Comparison of ENCODE assay signal across 6 cellular contexts in the genomic region with DNA sequence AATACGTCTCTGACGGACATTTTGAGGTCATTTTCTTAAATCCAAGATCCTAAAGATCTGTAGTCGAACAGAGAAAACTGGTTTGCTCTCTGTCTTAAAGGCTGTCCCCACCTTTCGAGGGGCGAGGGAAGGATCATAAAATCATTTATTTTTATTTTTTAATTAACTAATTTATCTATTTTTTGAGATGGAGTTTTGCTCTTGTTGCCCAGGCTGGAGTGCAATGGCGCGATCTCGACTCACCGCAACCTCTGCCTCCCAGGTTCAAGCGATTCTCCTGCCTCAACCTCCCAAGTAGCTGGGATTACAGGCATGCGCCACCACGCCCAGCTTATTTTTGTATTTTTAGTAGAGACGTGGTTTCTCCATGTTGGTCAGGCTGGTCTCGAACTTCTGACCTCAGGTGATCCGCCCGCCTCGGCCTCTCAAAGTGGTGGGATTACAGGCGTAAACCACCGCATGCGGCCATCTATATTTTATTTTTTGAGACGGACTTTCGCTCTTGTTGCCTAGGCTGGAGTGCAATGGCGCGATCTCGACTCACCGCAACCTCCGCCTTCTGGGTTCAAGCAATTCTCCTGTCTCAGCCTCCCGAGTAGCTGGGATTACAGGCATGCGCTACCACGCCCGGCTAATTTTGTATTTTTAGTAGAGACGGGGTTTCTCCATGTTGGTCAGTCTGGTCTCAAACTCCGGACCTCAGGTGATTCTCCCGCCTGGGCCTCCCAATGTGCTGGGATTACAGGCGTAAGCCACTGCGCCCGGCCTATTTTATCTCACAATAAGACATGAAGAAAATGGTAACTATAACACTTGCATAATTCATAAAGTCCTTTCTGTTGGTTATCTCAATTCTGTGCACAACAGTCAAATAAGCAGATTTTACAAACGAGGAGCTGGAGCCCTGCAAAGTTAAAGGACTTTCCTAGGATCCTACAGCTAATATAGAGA. TPM values are rescaled to one million over a fixed set of nuclear protein-coding genes. Genes with fewer than 3 reads are reported as not detected.
DNase-seq lines count a peak whose midpoint lies in the region; ATAC-seq, FAIRE-seq and TF ChIP-seq lines count a peak whose summit lies in the region.
"Not testable (repeated sequence)": the region's sequence is repeated elsewhere in the genome, so short reads cannot be mapped to it uniquely, and the experiment has no call there.

No MANE protein-coding gene starts in this region.

- peak overlapping the region; percentile 92 for H3K4ac ChIP-seq in IMR-90 (ENCODE audit: low read depth, low read length)

- H3K4me3 ChIP-seq in A549 (peak overlapping the region; percentile 52), IMR-90 (ENCODE audit: insufficient read depth, low read depth, low read length) (peak overlapping the region; percentile 30; the same call in 1 of the 2 replicates), duodenal mucosa (ENCODE audit: low read depth in 1 of 2, low read length in 2 of 2) (peak overlapping the region; percentile 67 to 73), kidney epithelial cell (ENCODE audit: low read depth, low read length) (peak overlapping the region; percentile 39), psoas muscle (peak overlapping the region; percentile 66)

- not testable (repeated sequence) for BruUV-seq in IMR-90 (replicated peaks; lab: Mats Ljungman, UMichigan)

- H3K9me3 Mint-ChIP-seq in activated CD8-positive, alpha-beta T cell treated with anti-CD3 and anti-CD28 coated beads for 36 hours, result not testable (repeated sequence)

- H3K14ac ChIP-seq in IMR-90 (replicated peaks; ENCODE audit: low read depth, low read length), result peak overlapping the region; percentile 80; the same call in 1 of the 2 replicates

- peaks cover 26% of the 10 kb centered on the region for H3K4me1 ChIP-seq in A549
- not testable (repeated sequence) for H3K4me1 ChIP-seq in IMR-90 (ENCODE audit: control insufficient read depth, insufficient read depth, low read length)
- H3K4me1 ChIP-seq in duodenal mucosa (ENCODE audit: control insufficient read depth in 1 of 2, insufficient read depth in 2 of 2, low read length in 2 of 2), result peaks cover 15 to 29% of the 10 kb centered on the region in 2 donors
- peaks cover 33% of the 10 kb centered on the region for H3K4me1 ChIP-seq in psoas muscle

- H3K56ac ChIP-seq in IMR-90 (ENCODE audit: extremely low read depth, insufficient read depth, low read length), result peak overlapping the region; percentile 96

- peaks cover 15 to 37% of the 10 kb centered on the region in 2 experiments for H3K79me1 ChIP-seq in IMR-90 (ENCODE audit: low read depth in 1 of 2, low read length in 2 of 2)

- H4K20me1 ChIP-seq in IMR-90 (ENCODE audit: insufficient read depth, low read length), result peaks cover 18% of the 10 kb centered on the region

- not testable (repeated sequence) for TF ChIP-seq CTCF in A549 (IDR thresholded peaks at IDR 0.05); IMR-90 (conservative IDR thresholded peaks at IDR 0.05; ENCODE audit: low read depth, low read length); kidney epithelial cell (IDR thresholded peaks at IDR 0.05; ENCODE audit: insufficient read depth, low read length, poor library complexity, severe bottlenecking); psoas muscle (IDR thresholded peaks at IDR 0.05)
- peak; percentile 49 for TF ChIP-seq CTCF in activated CD8-positive, alpha-beta T cell treated with anti-CD3 and anti-CD28 coated beads for 36 hours (IDR thresholded peaks at IDR 0.05)

- not testable (repeated sequence) for H2AK9ac ChIP-seq in IMR-90 (replicated peaks; ENCODE audit: low read depth, low read length, poor library complexity)

- peaks cover 66% of the 10 kb centered on the region for H3K36me3 Mint-ChIP-seq in activated CD8-positive, alpha-beta T cell treated with anti-CD3 and anti-CD28 coated beads for 36 hours (ENCODE audit: low read depth)

- ATAC-seq in A549; IMR-90 (ENCODE audit: low read depth); activated CD8-positive, alpha-beta T cell treated with anti-CD3 and anti-CD28 coated beads for 36 hours; psoas muscle: not testable (repeated sequence)

- peak overlapping the region; percentile 92 for H2AK5ac ChIP-seq in IMR-90 (ENCODE audit: low read depth, low read length)

- peak overlapping the region; percentile 46; the same call in 1 of the 2 replicates for H2BK120ac ChIP-seq in IMR-90 (ENCODE audit: low read depth, low read length)

- dilution Hi-C loops in IMR-90 (cut with HindIII; ENCODE audit: low sequenced_read_pairs, unreplicated experiment), result not testable (repeated sequence)

- not testable (repeated sequence) for H3K27me3 Mint-ChIP-seq in activated CD8-positive, alpha-beta T cell treated with anti-CD3 and anti-CD28 coated beads for 36 hours

- H3K27ac Mint-ChIP-seq in activated CD8-positive, alpha-beta T cell treated with anti-CD3 and anti-CD28 coated beads for 36 hours, result peak overlapping the region; percentile 100

- POLR2A ChIA-PET in A549 (lab: Yijun Ruan, JAX), result interaction anchor here (0.8 to 1.4 kb wide), 11 partner anchors 11 to 101 kb away, joined by 3 to 12 read pairs (median 4); partner anchors contain the start of genes FLOT1, MRPS18B, NRM and PPP1R10
- POLR2A ChIA-PET in IMR-90 (lab: Charles Lee; ENCODE audit: unreplicated experiment), result interaction anchor here (1.0 to 1.1 kb wide), 2 partner anchors 27 to 33 kb away, joined by 3 to 5 read pairs; partner anchors contain the start of gene NRM
- POLR2A ChIA-PET in activated CD8-positive, alpha-beta T cell treated with anti-CD3 and anti-CD28 coated beads for 36 hours (lab: Charles Lee), result interaction anchor here (0.8 to 22.1 kb wide), 10 partner anchors 16 to 148 kb away, joined by 3 to 500 read pairs (median 16); partner anchors contain the start of genes DHX16, FLOT1, MRPS18B and NRM

- DNase-seq in A549 (ENCODE audit: low read depth in 1 of 2, low spot score in 1 of 2); IMR-90; activated CD8-positive, alpha-beta T cell treated with anti-CD3 and anti-CD28 coated beads for 36 hours; kidney epithelial cell (ENCODE audit: low read depth); psoas muscle: not testable (repeated sequence)

- H3K18ac ChIP-seq in IMR-90 (ENCODE audit: low read depth, low read length), result peak overlapping the region; percentile 48; the same call in 1 of the 2 replicates

- peak overlapping the region; percentile 84; the same call in 1 of the 2 replicates for H3K23ac ChIP-seq in IMR-90 (ENCODE audit: low read depth, low read length)

- not testable (repeated sequence) for H2BK15ac ChIP-seq in IMR-90 (ENCODE audit: low read depth, low read length)

- intact Hi-C loops in IMR-90 (cut with micrococcal nuclease), result loop anchor here (1.0 kb wide), 1 partner anchor 27 kb away; no protein-coding TSS in a partner anchor
- intact Hi-C loops in activated CD8-positive, alpha-beta T cell treated with anti-CD3 and anti-CD28 coated beads for 36 hours (cut with micrococcal nuclease), result loop anchor here (1.0 kb wide), 1 partner anchor 36 kb away; no protein-coding TSS in a partner anchor
- intact Hi-C loops in psoas muscle (cut with DNase I), result loop anchor here in 1 of 2 donors (5.0 kb wide), 1 partner anchor 91 kb away; the partner anchor contains the start of gene ATAT1

- peaks cover 36% of the 10 kb centered on the region for H3K4me1 Mint-ChIP-seq in activated CD8-positive, alpha-beta T cell treated with anti-CD3 and anti-CD28 coated beads for 36 hours (ENCODE audit: low read depth)

- not testable (repeated sequence) for TF ChIP-seq EP300 in A549 (IDR thresholded peaks at IDR 0.05)

- not testable (repeated sequence) for H2BK20ac ChIP-seq in IMR-90 (ENCODE audit: low read depth, low read length)

- in situ Hi-C loops in IMR-90 (cut with MboI; ENCODE audit: low sequenced_read_pairs), result not testable (repeated sequence)

- H3K27me3 ChIP-seq in IMR-90 (ENCODE audit: control insufficient read depth, insufficient read depth, low read length); duodenal mucosa (ENCODE audit: control insufficient read depth in 1 of 2, insufficient read depth in 2 of 2, low read length in 2 of 2); kidney epithelial cell (ENCODE audit: control insufficient read depth, insufficient read depth, low read length); psoas muscle (ENCODE audit: insufficient read depth in 3 of 3, low read length in 2 of 3): not testable (repeated sequence)

- H3K27ac ChIP-seq in A549 (peak overlapping the region; percentile 99 to 100), IMR-90 (ENCODE audit: insufficient read depth, low read length) (peak overlapping the region; percentile 13), duodenal mucosa (ENCODE audit: low read depth, low read length) (peak overlapping the region; percentile 85), psoas muscle (peak overlapping the region; percentile 98)

- 77% methylated on average over 38 of the region's 38 CpGs for WGBS in A549 (ENCODE audit: missing lambda C conversion rate)
- WGBS in IMR-90 (ENCODE audit: extremely low coverage in 2 of 2, insufficient read length in 1 of 2), 2 experiments, result 98% methylated on average over 8 of the region's 38 CpGs; no CpG with 5 or more reads in 1 of the 2 experiments
- WGBS in psoas muscle, 3 donors, result 78 to 81% (median 79%) methylated on average over 38 of the region's 38 CpGs

- TF ChIP-seq RAD21 in A549 (conservative IDR thresholded peaks at IDR 0.05 in 1 of 2, IDR thresholded peaks at IDR 0.05 in 1 of 2); IMR-90 (IDR thresholded peaks at IDR 0.05; ENCODE audit: low read length): not testable (repeated sequence)

- H4K5ac ChIP-seq in IMR-90 (ENCODE audit: low read depth, low read length), result peak overlapping the region; percentile 29; the same call in 1 of the 2 replicates

- FAIRE-seq in A549 (lab: Jason Lieb, UNC), result not testable (repeated sequence)

- H3K9me3 ChIP-seq in A549; IMR-90 (ENCODE audit: control insufficient read depth, insufficient read depth, low read length); duodenal mucosa (ENCODE audit: control insufficient read depth in 1 of 2, low read length in 2 of 2); psoas muscle: not testable (repeated sequence)

- H3K9me1 ChIP-seq in IMR-90 (ENCODE audit: insufficient read depth, low read length), result not testable (repeated sequence)

- H3K9ac ChIP-seq in IMR-90 (ENCODE audit: low read depth, low read length) (peak overlapping the region; percentile 66; the same call in 1 of the 2 replicates), duodenal mucosa (ENCODE audit: low read depth in 1 of 2, low read length in 2 of 2) (peak overlapping the region; percentile 68 to 69)

- not testable (repeated sequence) for TF ChIP-seq POLR2A in A549 (IDR thresholded peaks at IDR 0.05; ENCODE audit: low read length); IMR-90 (IDR thresholded peaks at IDR 0.05; ENCODE audit: low read depth, low read length)

- H2BK5ac ChIP-seq in IMR-90 (ENCODE audit: low read depth, low read length, poor library complexity, severe bottlenecking), result peak overlapping the region; percentile 91

- H4K8ac ChIP-seq in IMR-90 (ENCODE audit: low read depth in 2 of 2, low read length in 2 of 2), result peak overlapping the region; percentile 0 to 96; a peak in 3 of 4 replicates

- CTCF ChIA-PET in A549 (lab: Yijun Ruan, JAX) (interaction anchor here (0.6 to 18.8 kb wide), 6 partner anchors 9 to 128 kb away, joined by 3 to 539 read pairs (median 4); partner anchors contain the start of gene DHX16), IMR-90 (lab: Yijun Ruan, JAX) (interaction anchor here (1.0 kb wide), 1 partner anchor 46 kb away, joined by 3 read pairs; the partner anchor contains the start of gene DHX16)
- CTCF ChIA-PET in activated CD8-positive, alpha-beta T cell treated with anti-CD3 and anti-CD28 coated beads for 36 hours (lab: Charles Lee), result interaction anchor here (0.6 to 25.8 kb wide), 6 partner anchors 12 to 55 kb away, joined by 3 to 704 read pairs (median 5); partner anchors contain the start of gene DHX16

- peak overlapping the region; percentile 93 for H4K91ac ChIP-seq in IMR-90 (ENCODE audit: insufficient read depth, low read depth, low read length)

- H3K4me2 ChIP-seq in A549 (peak overlapping the region; percentile 87), IMR-90 (ENCODE audit: low read depth, low read length) (peak overlapping the region; percentile 54)

- H3K36me3 ChIP-seq in IMR-90 (ENCODE audit: control insufficient read depth, insufficient read depth, low read length) (peaks cover 17% of the 10 kb centered on the region), duodenal mucosa (ENCODE audit: control insufficient read depth in 1 of 2, insufficient read depth in 2 of 2, low read length in 2 of 2) (peaks cover 4 to 18% of the 10 kb centered on the region in 2 donors), psoas muscle (ENCODE audit: insufficient read depth in 1 of 2, low read depth in 1 of 2) (peaks cover 0 to 33% of the 10 kb centered on the region in 2 donors)
- not testable (repeated sequence) for H3K36me3 ChIP-seq in kidney epithelial cell (ENCODE audit: control insufficient read depth, insufficient read depth, low read length)

- peak overlapping the region; percentile 80 for H3K4me3 Mint-ChIP-seq in activated CD8-positive, alpha-beta T cell treated with anti-CD3 and anti-CD28 coated beads for 36 hours

- not testable (repeated sequence) for H2AFZ ChIP-seq in IMR-90 (replicated peaks; ENCODE audit: low read length, poor library complexity)

RNA-seq across cellular contexts. Expression of gene MDC1, which starts 1.0 kb away (rescaled TPM):
- polyA plus RNA-seq in A549 (2011; rRNA removed) (8.2 and 13.3 TPM in 2 replicates), A549 (2017; fragmentation: RNase III; extraction: RNeasy Plus Mini Kit Qiagen cat#74134 plus additional on column Dnase treatment) (14.9 to 21.4 TPM (median 16.5 TPM) in 3 replicates), IMR-90 (2012; rRNA removed) (12.1 and 12.4 TPM in 2 replicates), psoas muscle (10 to 100 TPM in 1 of 3 donors, 1 to 10 TPM in 2; 4.1 to 10.9 (median 6.5) TPM)
- 8.4 and 10.3 TPM in 2 replicates for polyA plus RNA-seq in A549 (2012; cell fraction: cytosol; rRNA removed)
- 29.8 and 46.1 TPM in 2 replicates for polyA plus RNA-seq in A549 (2012; cell fraction: nucleus; rRNA removed)
- 18.4 and 19.4 TPM in 2 replicates for polyA minus RNA-seq in A549 (2011; rRNA and poly(A)+ RNA removed)
- total RNA-seq in IMR-90 (2012; rRNA removed) (3.6 and 4.5 TPM in 2 replicates), kidney epithelial cell (11.4 and 14.7 TPM in 2 replicates), psoas muscle (10 to 100 TPM; 12.7 to 18.0 (median 15.4) TPM)
- polyA plus RNA-seq in IMR-90 (2012; cell fraction: cytosol; rRNA removed), result 6.0 and 8.0 TPM in 2 replicates
- polyA plus RNA-seq in IMR-90 (2012; cell fraction: nucleus; rRNA removed; ENCODE audit: low replicate concordance), result 30.2 and 33.9 TPM in 2 replicates
- total RNA-seq in activated CD8-positive, alpha-beta T cell treated with anti-CD3 and anti-CD28 coated beads for 36 hours, result 10 to 100 TPM; 80.4 to 90.7 TPM

RNA-seq across cellular contexts. Expression of gene TUBB, which starts 2.0 kb away (rescaled TPM):
- 691 and 782 TPM in 2 replicates for polyA plus RNA-seq in A549 (2011; rRNA removed)
- polyA plus RNA-seq in A549 (2012; cell fraction: cytosol; rRNA removed), result 1,345 and 1,480 TPM in 2 replicates
- polyA plus RNA-seq in A549 (2012; cell fraction: nucleus; rRNA removed), result 1,395 and 1,872 TPM in 2 replicates
- polyA plus RNA-seq in A549 (2017; fragmentation: RNase III; extraction: RNeasy Plus Mini Kit Qiagen cat#74134 plus additional on column Dnase treatment), result 1,022 to 1,121 TPM (median 1,044 TPM) in 3 replicates
- polyA minus RNA-seq in A549 (2011; rRNA and poly(A)+ RNA removed), result 802 and 983 TPM in 2 replicates
- 1,207 and 1,401 TPM in 2 replicates for total RNA-seq in IMR-90 (2012; rRNA removed)
- 2,004 and 2,008 TPM in 2 replicates for polyA plus RNA-seq in IMR-90 (2012; rRNA removed)
- polyA plus RNA-seq in IMR-90 (2012; cell fraction: cytosol; rRNA removed), result 811 and 1,574 TPM in 2 replicates
- polyA plus RNA-seq in IMR-90 (2012; cell fraction: nucleus; rRNA removed; ENCODE audit: low replicate concordance), result 419 and 725 TPM in 2 replicates
- 1,000 to 10,000 TPM; 1,556 to 1,579 TPM for total RNA-seq in activated CD8-positive, alpha-beta T cell treated with anti-CD3 and anti-CD28 coated beads for 36 hours
- 808 and 855 TPM in 2 replicates for total RNA-seq in kidney epithelial cell
- 100 to 1,000 TPM; 136 to 220 (median 201) TPM for total RNA-seq in psoas muscle
- 100 to 1,000 TPM; 175 to 487 (median 187) TPM for polyA plus RNA-seq in psoas muscle

RNA-seq across cellular contexts. Expression of gene FLOT1, which starts 24.4 kb away (rescaled TPM):
- 135 and 136 TPM in 2 replicates for polyA plus RNA-seq in A549 (2011; rRNA removed)
- polyA plus RNA-seq in A549 (2012; cell fraction: cytosol; rRNA removed), result 140 TPM in 2 replicates
- polyA plus RNA-seq in A549 (2012; cell fraction: nucleus; rRNA removed), result 112 and 128 TPM in 2 replicates
- polyA plus RNA-seq in A549 (2017; fragmentation: RNase III; extraction: RNeasy Plus Mini Kit Qiagen cat#74134 plus additional on column Dnase treatment), result 89.7 to 99.2 TPM (median 89.9 TPM) in 3 replicates
- 101 and 112 TPM in 2 replicates for polyA minus RNA-seq in A549 (2011; rRNA and poly(A)+ RNA removed)
- 96.2 and 104 TPM in 2 replicates for total RNA-seq in IMR-90 (2012; rRNA removed)
- 161 and 162 TPM in 2 replicates for polyA plus RNA-seq in IMR-90 (2012; rRNA removed)
- polyA plus RNA-seq in IMR-90 (2012; cell fraction: cytosol; rRNA removed), result 135 and 169 TPM in 2 replicates
- 193 and 211 TPM in 2 replicates for polyA plus RNA-seq in IMR-90 (2012; cell fraction: nucleus; rRNA removed; ENCODE audit: low replicate concordance)
- 100 to 1,000 TPM; 135 TPM for total RNA-seq in activated CD8-positive, alpha-beta T cell treated with anti-CD3 and anti-CD28 coated beads for 36 hours
- total RNA-seq in kidney epithelial cell, result 136 and 142 TPM in 2 replicates
- total RNA-seq in psoas muscle, result 100 to 1,000 TPM; 113 to 182 (median 153) TPM
- polyA plus RNA-seq in psoas muscle, result 100 to 1,000 TPM; 181 to 224 (median 206) TPM

RNA-seq across cellular contexts. Expression of gene IER3, which starts 26.2 kb away (rescaled TPM):
- polyA plus RNA-seq in A549 (2011; rRNA removed) (116 and 202 TPM in 2 replicates), A549 (2017; fragmentation: RNase III; extraction: RNeasy Plus Mini Kit Qiagen cat#74134 plus additional on column Dnase treatment) (89.1 to 108 TPM (median 104 TPM) in 3 replicates), IMR-90 (2012; rRNA removed) (159 and 163 TPM in 2 replicates), psoas muscle (100 to 1,000 TPM in 1 of 3 donors, 1 to 10 TPM in 2; 3.1 to 321 (median 3.2) TPM)
- 172 and 215 TPM in 2 replicates for polyA plus RNA-seq in A549 (2012; cell fraction: cytosol; rRNA removed)
- 240 and 352 TPM in 2 replicates for polyA plus RNA-seq in A549 (2012; cell fraction: nucleus; rRNA removed)
- 93.4 and 94.8 TPM in 2 replicates for polyA minus RNA-seq in A549 (2011; rRNA and poly(A)+ RNA removed)
- total RNA-seq in IMR-90 (2012; rRNA removed) (38.4 and 65.8 TPM in 2 replicates), kidney epithelial cell (188 and 229 TPM in 2 replicates), psoas muscle (10 to 100 TPM in 3 of 4 donors, 1 to 10 TPM in 1; 6.3 to 38.4 (median 23.9) TPM)
- 156 and 229 TPM in 2 replicates for polyA plus RNA-seq in IMR-90 (2012; cell fraction: cytosol; rRNA removed)
- polyA plus RNA-seq in IMR-90 (2012; cell fraction: nucleus; rRNA removed; ENCODE audit: low replicate concordance), result 349 and 418 TPM in 2 replicates
- 100 to 1,000 TPM; 375 to 386 TPM for total RNA-seq in activated CD8-positive, alpha-beta T cell treated with anti-CD3 and anti-CD28 coated beads for 36 hours

RNA-seq across cellular contexts. Expression of gene NRM, which starts 27.3 kb away (rescaled TPM):
- 11.3 and 12.4 TPM in 2 replicates for polyA plus RNA-seq in A549 (2011; rRNA removed)
- polyA plus RNA-seq in A549 (2012; cell fraction: cytosol; rRNA removed), result 21.7 and 24.8 TPM in 2 replicates
- 22.2 and 23.8 TPM in 2 replicates for polyA plus RNA-seq in A549 (2012; cell fraction: nucleus; rRNA removed)
- polyA plus RNA-seq in A549 (2017; fragmentation: RNase III; extraction: RNeasy Plus Mini Kit Qiagen cat#74134 plus additional on column Dnase treatment), result 13.0 to 14.5 TPM (median 13.0 TPM) in 3 replicates
- polyA minus RNA-seq in A549 (2011; rRNA and poly(A)+ RNA removed), result 11.7 and 12.7 TPM in 2 replicates
- 1.7 and 2.2 TPM in 2 replicates for total RNA-seq in IMR-90 (2012; rRNA removed)
- 27.0 and 29.1 TPM in 2 replicates for polyA plus RNA-seq in IMR-90 (2012; rRNA removed)
- polyA plus RNA-seq in IMR-90 (2012; cell fraction: cytosol; rRNA removed), result 21.0 and 21.9 TPM in 2 replicates
- polyA plus RNA-seq in IMR-90 (2012; cell fraction: nucleus; rRNA removed; ENCODE audit: low replicate concordance), result 15.5 and 15.8 TPM in 2 replicates
- total RNA-seq in activated CD8-positive, alpha-beta T cell treated with anti-CD3 and anti-CD28 coated beads for 36 hours, result 10 to 100 TPM; 21.0 to 22.0 TPM
- 8.9 and 10.4 TPM in 2 replicates for total RNA-seq in kidney epithelial cell
- 1 to 10 TPM; 2.2 to 3.9 (median 2.6) TPM for total RNA-seq in psoas muscle
- polyA plus RNA-seq in psoas muscle, result 1 to 10 TPM; 1.8 to 4.1 (median 1.8) TPM

Comparison
In these comparisons a context has a peak if more than half of its experiments do, and no peak if none do; other contexts are left out.
1. H3K27ac ChIP-seq: peak in every context shown above with its lines; median percentile 100 in A549; 98 in psoas muscle; 85 in duodenal mucosa; 13 in IMR-90.